12 cellular contexts compared by ENCODE assay signal in genomic region chr7:26348234-26348851, GRCh38. TPM values are rescaled to one million over a fixed set of nuclear protein-coding genes. Genes with fewer than 3 reads are reported as not detected.
A peak's percentile ranks its signal among the peaks of the same experiment; 100 is the strongest.
DNase-seq lines count a peak whose midpoint lies in the region; ATAC-seq and TF ChIP-seq lines count a peak whose summit lies in the region.
"Had no signal": no experiment of that assay in that cellular context is flagged by ENCODE, and none has a peak within 500 bp of the region (broad histone marks: within the 10 kb centered on the region; RNA-seq: fewer than 3 reads in every experiment).

No MANE protein-coding gene starts in this region.

- peaks cover 0 to 5% of the 10 kb centered on the region in 2 donors for H3K4me1 Mint-ChIP-seq in effector memory CD8-positive, alpha-beta T cell (ENCODE audit: low read depth in 2 of 2)

- H3K4me1 ChIP-seq in OCI-LY7 (ENCODE audit: insufficient read depth, low read length, poor library complexity, severe bottlenecking): peaks cover 2% of the 10 kb centered on the region
- H3K4me1 ChIP-seq: left ventricle myocardium inferior had no signal

- H3K9me3 Mint-ChIP-seq in effector memory CD8-positive, alpha-beta T cell: no peaks in the 10 kb centered on the region

- H3K36me3 Mint-ChIP-seq in effector memory CD8-positive, alpha-beta T cell (ENCODE audit: insufficient read depth): peaks cover 27% of the 10 kb centered on the region

- no TSS peak for BruUV-seq in OCI-LY7 (replicated peaks; lab: Mats Ljungman, UMichigan)

- H3K27ac ChIP-seq in OCI-LY7 (ENCODE audit: low read depth, low read length, poor library complexity, severe bottlenecking): no peak overlapping the region
- H3K27ac ChIP-seq: left ventricle myocardium inferior had no signal

- peak; percentile 56 for ATAC-seq in GM21367 (IDR thresholded peaks at IDR 0.05; ENCODE audit: unreplicated experiment)
- peak; percentile 62 for ATAC-seq in HG03196 (IDR thresholded peaks at IDR 0.05; ENCODE audit: unreplicated experiment)
- no peak for ATAC-seq in effector memory CD8-positive, alpha-beta T cell (replicated peaks)

- H3K27ac Mint-ChIP-seq in effector memory CD8-positive, alpha-beta T cell: peak overlapping the region in 1 of 2 donors; percentile 68

- H3K9me3 ChIP-seq in OCI-LY7 (ENCODE audit: low read length): no peaks in the 10 kb centered on the region
- H3K9me3 ChIP-seq: left ventricle myocardium inferior had no signal

- H3K36me3 ChIP-seq in OCI-LY7 (ENCODE audit: insufficient read depth, low read length): peaks cover 64% of the 10 kb centered on the region
- H3K36me3 ChIP-seq: left ventricle myocardium inferior had no signal

- H3K4me3 Mint-ChIP-seq in effector memory CD8-positive, alpha-beta T cell: no peak overlapping the region

- no peaks in the 10 kb centered on the region for H3K79me2 ChIP-seq in OCI-LY7 (ENCODE audit: insufficient read depth, low read depth, low read length)

- DNase-seq in DMS79 treated with DMSO at 0.1 percent for 48 hours (lab: John Stamatoyannopoulos, UW) (peak; percentile 92), glomerular visceral epithelial cell (ENCODE audit: extremely low spot score) (peak; percentile 44), OCI-LY7 (ENCODE audit: low spot score) (no peak), retina (no peak), NCI-H2171 (lab: John Stamatoyannopoulos, UW) (no peak)
- no peak for DNase-seq in effector memory CD8-positive, alpha-beta T cell
- DNase-seq: GDM1, IMR-90, left ventricle myocardium inferior, T-helper 1 cell had no signal

- no peak for TF ChIP-seq CTCF in OCI-LY7 (conservative IDR thresholded peaks at IDR 0.05; ENCODE audit: low read length)

- CTCF ChIA-PET in OCI-LY7 (lab: Charles Lee; ENCODE audit: unreplicated experiment): no interaction called here

- no peaks in the 10 kb centered on the region for H3K27me3 Mint-ChIP-seq in effector memory CD8-positive, alpha-beta T cell

- H3K9me2 ChIP-seq in OCI-LY7 (ENCODE audit: insufficient read depth, low read length): no peaks in the 10 kb centered on the region

- H2AFZ ChIP-seq in OCI-LY7 (ENCODE audit: low read length): no peak overlapping the region

- intact Hi-C loops in OCI-LY7 (cut with micrococcal nuclease; ENCODE audit: unreplicated experiment): no loop called here

- H3K4me2 ChIP-seq in OCI-LY7 (ENCODE audit: low read length): no peak overlapping the region

- no peak overlapping the region for H3K4me3 ChIP-seq in OCI-LY7 (ENCODE audit: low read depth, low read length, poor library complexity, severe bottlenecking)
- H3K4me3 ChIP-seq: left ventricle myocardium inferior had no signal

- no peaks in the 10 kb centered on the region for H4K20me1 ChIP-seq in OCI-LY7 (ENCODE audit: insufficient read depth, low read length)

- POLR2A ChIA-PET in OCI-LY7 (lab: Charles Lee): interaction anchor here (0.5 to 1.1 kb wide), 4 partner anchors 9 to 209 kb away, joined by 3 read pairs; no protein-coding TSS in a partner anchor

RNA-seq across cellular contexts. Expression of gene SNX10, which starts 56.7 kb away (rescaled TPM):
- total RNA-seq in OCI-LY7 (2014; rRNA removed; shearing (Covaris generic)): 14.3 and 14.5 TPM in 2 replicates
- total RNA-seq in OCI-LY7 (2022): 31.6 and 32.9 TPM in 2 replicates
- total RNA-seq: IMR-90 had no signal

Comparison
In these comparisons a context has a peak if more than half of its experiments do, and no peak if none do; other contexts are left out.
1. DNase-seq: peak in DMS79 treated with DMSO at 0.1 percent for 48 hours (single experiment) and glomerular visceral epithelial cell (single experiment); none in OCI-LY7 (single experiment), retina (single experiment), NCI-H2171 (single experiment) and effector memory CD8-positive, alpha-beta T cell (0 of 3).